9 cellular contexts compared by ENCODE assay signal in genomic region chr7:12244129-12244528, GRCh38. TPM values are rescaled to one million over a fixed set of nuclear protein-coding genes. Genes with fewer than 3 reads are reported as not detected.
A peak's percentile ranks its signal among the peaks of the same experiment; 100 is the strongest.
DNase-seq lines count a peak whose midpoint lies in the region; ATAC-seq, FAIRE-seq and TF ChIP-seq lines count a peak whose summit lies in the region.
"Had no signal": no experiment of that assay in that cellular context is flagged by ENCODE, and none has a peak within 500 bp of the region (broad histone marks: within the 10 kb centered on the region; RNA-seq: fewer than 3 reads in every experiment).

No MANE protein-coding gene starts in this region.

- in situ Hi-C loops in K562 (cut with MboI) = no loop called here
- in situ Hi-C loops in KBM-7 (cut with MboI; ENCODE audit: low pct_unique_long_range_greater_than_20kb, low sequenced_read_pairs) = no loop called here

- H3K4me1 ChIP-seq in K562 (replicated peaks in 1 of 2; ENCODE audit: control insufficient read depth in 2 of 2, insufficient read depth in 2 of 2, low read length in 2 of 2) = no peaks in the 10 kb centered on the region
- peaks cover 6% of the 10 kb centered on the region for H3K4me1 ChIP-seq in CD4-positive, alpha-beta memory T cell (ENCODE audit: insufficient read depth, low read length)

- H3K4me3 ChIP-seq in GM06990 (replicated peaks; ENCODE audit: low read depth, low read length) (no peak overlapping the region), LNCaP clone FGC (ENCODE audit: low read depth, low read length) (no peak overlapping the region), K562 (no peak overlapping the region), neural cell (ENCODE audit: low read length) (no peak overlapping the region)
- no peak overlapping the region for H3K4me3 ChIP-seq in CD4-positive, alpha-beta memory T cell (ENCODE audit: low read length in 2 of 2)

- H3K79me2 ChIP-seq in K562 (ENCODE audit: control insufficient read depth, insufficient read depth, low read length) (no peaks in the 10 kb centered on the region), neural cell (replicated peaks; ENCODE audit: insufficient read depth, low read length) (no peaks in the 10 kb centered on the region)

- BruUV-seq in K562 (replicated peaks; lab: Mats Ljungman, UMichigan) = no TSS peak

- H3K9me2 ChIP-seq in neural cell (ENCODE audit: insufficient read depth, low read length) = no peaks in the 10 kb centered on the region

- H4K20me1 ChIP-seq in K562 (replicated peaks; ENCODE audit: control insufficient read depth, insufficient read depth, low read length) = no peaks in the 10 kb centered on the region
- H4K20me1 ChIP-seq in neural cell (ENCODE audit: insufficient read depth) = no peaks in the 10 kb centered on the region

- H3K27ac Mint-ChIP-seq in CD4-positive, alpha-beta memory T cell = no peak overlapping the region

- peaks cover 0 to 4% (median 0%) of the 10 kb centered on the region in 8 donors for H3K9me3 Mint-ChIP-seq in CD4-positive, alpha-beta memory T cell

- peaks cover 9 to 17% of the 10 kb centered on the region in 2 donors for H3K36me3 Mint-ChIP-seq in CD4-positive, alpha-beta memory T cell

- TF ChIP-seq CTCF in GM06990 (IDR thresholded peaks at IDR 0.05; ENCODE audit: insufficient read depth, low read length, poor library complexity, severe bottlenecking) (peak; percentile 21), LNCaP clone FGC (IDR thresholded peaks at IDR 0.05; ENCODE audit: control insufficient read depth, extremely low read depth, insufficient read depth) (peak; percentile 51), K562 (IDR thresholded peaks at IDR 0.05 in 2 of 3, conservative IDR thresholded peaks at IDR 0.05 in 1 of 3; ENCODE audit: insufficient read depth in 2 of 3, low read depth in 1 of 3, low read length in 3 of 3) (peak; percentile 49 to 59 (median 58)), neural cell (IDR thresholded peaks at IDR 0.05; ENCODE audit: poor library complexity, severe bottlenecking) (peak; percentile 13)

- DNase-seq in GM06990 (ENCODE audit: extremely low read depth, insufficient read length) = no peak
- DNase-seq in LNCaP clone FGC (ENCODE audit: low read depth) = peak; percentile 8
- peak in 3 of 4 experiments; percentile 10 to 57 (median 37) for DNase-seq in K562 (ENCODE audit: extremely low read depth in 1 of 4, low spot score in 3 of 4)
- no peak for DNase-seq in CD4-positive, alpha-beta memory T cell
- no peak for DNase-seq in KBM-7
- DNase-seq: activated naive CD4-positive, alpha-beta T cell had no signal

- no peaks in the 10 kb centered on the region for H3K9me1 ChIP-seq in K562 (ENCODE audit: control insufficient read depth, insufficient read depth, low read length)

- no peak for TF ChIP-seq POLR2A in K562 (conservative IDR thresholded peaks at IDR 0.05)

- H3K4me3 Mint-ChIP-seq in CD4-positive, alpha-beta memory T cell = no peak overlapping the region

- intact Hi-C loops in K562 (cut with micrococcal nuclease) = loop anchor here (1.0 kb wide), 1 partner anchor 177 kb away; no protein-coding TSS in a partner anchor
- intact Hi-C loops in CD4-positive, alpha-beta memory T cell (cut with micrococcal nuclease) = no loop called here

- H3K27ac ChIP-seq in K562 (ENCODE audit: extremely low read depth, low read depth, low read length) (no peak overlapping the region), neural cell (ENCODE audit: low read length) (no peak overlapping the region)
- no peak overlapping the region for H3K27ac ChIP-seq in CD4-positive, alpha-beta memory T cell (ENCODE audit: low read depth, low read length)

- H3K27me3 ChIP-seq in GM06990 (replicated peaks; ENCODE audit: control insufficient read depth, insufficient read depth, low read length) (no peaks in the 10 kb centered on the region), K562 (ENCODE audit: control insufficient read depth in 2 of 2, insufficient read depth in 2 of 2, low read length in 2 of 2) (no peaks in the 10 kb centered on the region), neural cell (ENCODE audit: insufficient read depth, low read depth, low read length) (no peaks in the 10 kb centered on the region)
- H3K27me3 ChIP-seq in CD4-positive, alpha-beta memory T cell (ENCODE audit: insufficient read depth, low read length) = no peaks in the 10 kb centered on the region

- TF ChIP-seq RAD21 in K562 (CRISPR knock-in tag; conservative IDR thresholded peaks at IDR 0.05 in 1 of 2, IDR thresholded peaks at IDR 0.05 in 1 of 2) = peak in 1 of 2 experiments; percentile 53; a peak in 2 of 4 replicates
- TF ChIP-seq RAD21 in neural cell (conservative IDR thresholded peaks at IDR 0.05) = no peak

- POLR2A ChIA-PET in K562 (lab: Yijun Ruan, JAX) = no interaction called here
- POLR2A ChIA-PET in CD4-positive, alpha-beta memory T cell (lab: Charles Lee; ENCODE audit: partially characterized antibody) = interaction anchor here (1.2 kb wide), 1 partner anchor 33 kb away, joined by 4 read pairs; the partner anchor contains the start of gene TMEM106B

- no peaks in the 10 kb centered on the region for H3K27me3 Mint-ChIP-seq in CD4-positive, alpha-beta memory T cell

- no peak overlapping the region for H2AFZ ChIP-seq in K562 (ENCODE audit: low read depth, low read length)
- H2AFZ ChIP-seq in neural cell (ENCODE audit: low read depth, low read length) = no peak overlapping the region

- H3K9ac ChIP-seq in K562 (ENCODE audit: insufficient read depth in 1 of 2, low read depth in 2 of 2, low read length in 2 of 2) (no peak overlapping the region), neural cell (ENCODE audit: low read length) (no peak overlapping the region)

- H3K9me3 ChIP-seq in K562 (replicated peaks; ENCODE audit: control insufficient read depth, insufficient read depth, low read depth, low read length) (no peaks in the 10 kb centered on the region), neural cell (ENCODE audit: low read length) (peaks cover 3% of the 10 kb centered on the region)
- no peaks in the 10 kb centered on the region for H3K9me3 ChIP-seq in CD4-positive, alpha-beta memory T cell (ENCODE audit: control insufficient read depth in 1 of 2, low read length in 2 of 2)

- FAIRE-seq in K562 (lab: Jason Lieb, UNC) = peak; percentile 69

- peaks cover 10 to 12% (median 11%) of the 10 kb centered on the region in 4 donors for H3K4me1 Mint-ChIP-seq in CD4-positive, alpha-beta memory T cell

- 12% methylated on average over 3 of the region's 3 CpGs for WGBS in K562 (ENCODE audit: insufficient coverage, low coverage, missing lambda C conversion rate)

- peak; percentile 98 for ATAC-seq in K562
- ATAC-seq in GM18868 (IDR thresholded peaks at IDR 0.05; ENCODE audit: unreplicated experiment) = no peak
- no peak for ATAC-seq in GM21717 (IDR thresholded peaks at IDR 0.05; ENCODE audit: unreplicated experiment)

- no peaks in the 10 kb centered on the region for H3F3A ChIP-seq in neural cell (ENCODE audit: insufficient read depth, low read length, poor library complexity, severe bottlenecking)

- no peak for TF ChIP-seq EP300 in K562 (IDR thresholded peaks at IDR 0.05; ENCODE audit: low read length)
- TF ChIP-seq EP300 in neural cell (conservative IDR thresholded peaks at IDR 0.05; ENCODE audit: poor library complexity, severe bottlenecking) = no peak

- H3K4me2 ChIP-seq in K562 (ENCODE audit: insufficient read depth, low read length) (no peak overlapping the region), neural cell (ENCODE audit: low read length) (no peak overlapping the region)

- H3K36me3 ChIP-seq in GM06990 (ENCODE audit: control insufficient read depth, insufficient read depth, low read length) (no peaks in the 10 kb centered on the region), K562 (ENCODE audit: control insufficient read depth, insufficient read depth, low read length) (no peaks in the 10 kb centered on the region), neural cell (ENCODE audit: insufficient read depth, low read length) (no peaks in the 10 kb centered on the region)
- no peaks in the 10 kb centered on the region for H3K36me3 ChIP-seq in CD4-positive, alpha-beta memory T cell (ENCODE audit: insufficient read depth, low read length)

- CTCF ChIA-PET in K562 (lab: Yijun Ruan, JAX; ENCODE audit: low intra/inter-chr PET ratio) = interaction anchor here (0.7 kb wide), 1 partner anchor 928 kb away, joined by 3 read pairs; no protein-coding TSS in a partner anchor
- CTCF ChIA-PET in CD4-positive, alpha-beta memory T cell (lab: Charles Lee; ENCODE audit: partially characterized antibody) = no interaction called here

RNA-seq across cellular contexts. Expression of gene TMEM106B, which starts 33.0 kb away (rescaled TPM):
- total RNA-seq in K562 (2011; cell fraction: chromatin; rRNA removed; ENCODE audit: low replicate concordance) = 13.2 and 34.3 TPM in 2 replicates
- 13.0 TPM in 2 replicates for total RNA-seq in K562 (2011; cell fraction: nucleolus; rRNA removed)
- total RNA-seq in K562 (2011; cell fraction: nucleoplasm; rRNA removed) = 23.2 and 56.3 TPM in 2 replicates
- total RNA-seq in K562 (2014; rRNA removed) (12.9 and 15.7 TPM in 2 replicates), K562 (2014; rRNA removed; fragmentation: Illumina TruSeq; extraction: Trizol) (25.9 and 30.1 TPM in 2 replicates), K562 (2015; rRNA removed; fragmentation: Illumina TruSeq; extraction: Trizol) (21.6 and 22.2 TPM in 2 replicates), K562 (2021) (18.7 and 20.7 TPM in 2 replicates)
- polyA plus RNA-seq in K562 (2011; rRNA removed) (27.4 and 30.4 TPM in 2 replicates), K562 (2014; fragmentation: Illumina TruSeq; extraction: Trizol) (15.8 and 20.5 TPM in 2 replicates), K562 (2014; fragmentation: Nextera tagmentation; extraction: Ambion mirVana) (1 to 10 TPM; 8.6 to 8.9 TPM), K562 (2014; rRNA removed) (10.3 and 13.2 TPM in 2 replicates), neural cell (39.4 and 61.4 TPM in 2 replicates)
- 6.9 and 13.5 TPM in 2 replicates for polyA plus RNA-seq in K562 (2011; cell fraction: cytosol; rRNA removed)
- 7.5 and 12.3 TPM in 2 replicates for polyA plus RNA-seq in K562 (2011; cell fraction: nucleus; rRNA removed)
- 12.8 and 20.1 TPM in 2 replicates for polyA plus RNA-seq in K562 (2012)
- 41.3 and 54.9 TPM in 2 replicates for polyA minus RNA-seq in K562 (2011; rRNA and poly(A)+ RNA removed)
- 23.1 and 29.0 TPM in 2 replicates for polyA minus RNA-seq in K562 (2011; cell fraction: cytosol; rRNA and poly(A)+ RNA removed)
- 12.9 and 22.5 TPM in 2 replicates for polyA minus RNA-seq in K562 (2011; cell fraction: nucleus; rRNA and poly(A)+ RNA removed)
- 124 and 136 TPM in 2 replicates for polyA minus RNA-seq in neural cell
- total RNA-seq in CD4-positive, alpha-beta memory T cell = 10 to 100 TPM; 56.9 to 62.2 TPM
- polyA plus RNA-seq in CD4-positive, alpha-beta memory T cell = 10 to 100 TPM; 37.2 to 46.6 TPM

Comparison
In these comparisons a context has a peak if more than half of its experiments do, and no peak if none do; other contexts are left out.
1. DNase-seq: peak in LNCaP clone FGC (single experiment) and K562 (3 of 4); none in GM06990 (single experiment), CD4-positive, alpha-beta memory T cell (0 of 5) and KBM-7 (single experiment).
2. Peak in every context shown above with its lines, with median percentiles within 50 percentile points of each other: CTCF ChIP-seq.